In genomic region chr20:675453-676314, GRCh38 we compare ENCODE assay signal across 8 cellular contexts. TPM values are rescaled to one million over a fixed set of nuclear protein-coding genes. Genes with fewer than 3 reads are reported as not detected.
DNase-seq lines count a peak whose midpoint lies in the region; ATAC-seq and TF ChIP-seq lines count a peak whose summit lies in the region.

SCRT2 (minus strand) TSS chr20:675802; CDS start chr20:675601, 201 bp downstream.

- no peaks in the 10 kb centered on the region for H3K36me3 ChIP-seq in ectodermal cell (ENCODE audit: control insufficient read depth, insufficient read depth, low read length)

- H3K27me3 ChIP-seq in ectodermal cell (ENCODE audit: control insufficient read depth, insufficient read depth, low read length, poor library complexity, severe bottlenecking): peaks cover 36% of the 10 kb centered on the region

- intact Hi-C loops in activated CD8-positive, alpha-beta T cell treated with anti-CD3 and anti-CD28 coated beads for 36 hours (cut with micrococcal nuclease): no loop called here

- TF ChIP-seq CTCF in NB4 (IDR thresholded peaks at IDR 0.05; ENCODE audit: low read depth, low read length): no peak
- no peak for TF ChIP-seq CTCF in activated CD8-positive, alpha-beta T cell treated with anti-CD3 and anti-CD28 coated beads for 36 hours (IDR thresholded peaks at IDR 0.05)

- H3K27ac Mint-ChIP-seq in activated CD8-positive, alpha-beta T cell treated with anti-CD3 and anti-CD28 coated beads for 36 hours: no peak within 1 kb of the TSS

- DNase-seq in DMS53 treated with DMSO at 0.1 percent for 48 hours (lab: John Stamatoyannopoulos, UW; ENCODE audit: unreplicated experiment) (peak; percentile 14), NB4 (ENCODE audit: low read depth) (peak; percentile 75), medulla oblongata (ENCODE audit: extremely low spot score) (peak; percentile 65), NK-92 (lab: John Stamatoyannopoulos, UW; ENCODE audit: unreplicated experiment) (no peak)
- DNase-seq in activated CD8-positive, alpha-beta T cell treated with anti-CD3 and anti-CD28 coated beads for 36 hours: peak; percentile 59
- peak; percentile 27 for DNase-seq in stimulated activated CD8-positive, alpha-beta memory T cell treated with anti-CD3 and anti-CD28 coated beads, Interleukin-15, amount 100 ng/mL, for 1 hour (ENCODE audit: low read depth)

- ATAC-seq in activated CD8-positive, alpha-beta T cell treated with anti-CD3 and anti-CD28 coated beads for 36 hours: peak; percentile 80
- ATAC-seq in GM18520 (IDR thresholded peaks at IDR 0.05; ENCODE audit: unreplicated experiment): no peak

- H3K4me1 Mint-ChIP-seq in activated CD8-positive, alpha-beta T cell treated with anti-CD3 and anti-CD28 coated beads for 36 hours (ENCODE audit: low read depth): peaks cover 5% of the 10 kb centered on the region

- no peaks in the 10 kb centered on the region for H3K9me3 ChIP-seq in ectodermal cell (ENCODE audit: control insufficient read depth, low read length)

- peaks cover 20% of the 10 kb centered on the region for H3K4me1 ChIP-seq in ectodermal cell (ENCODE audit: control insufficient read depth, insufficient read depth, low read length)

- H3K36me3 Mint-ChIP-seq in activated CD8-positive, alpha-beta T cell treated with anti-CD3 and anti-CD28 coated beads for 36 hours (ENCODE audit: low read depth): no peaks in the 10 kb centered on the region

- peaks cover 66% of the 10 kb centered on the region for H3K27me3 Mint-ChIP-seq in activated CD8-positive, alpha-beta T cell treated with anti-CD3 and anti-CD28 coated beads for 36 hours

- no peak within 1 kb of the TSS for H3K4me3 Mint-ChIP-seq in activated CD8-positive, alpha-beta T cell treated with anti-CD3 and anti-CD28 coated beads for 36 hours

- CTCF ChIA-PET in activated CD8-positive, alpha-beta T cell treated with anti-CD3 and anti-CD28 coated beads for 36 hours (lab: Charles Lee): interaction anchor here (0.8 kb wide), 1 partner anchor 8 kb away, joined by 4 read pairs; no protein-coding TSS in a partner anchor

- POLR2A ChIA-PET in activated CD8-positive, alpha-beta T cell treated with anti-CD3 and anti-CD28 coated beads for 36 hours (lab: Charles Lee): no interaction called here

- H3K9me3 Mint-ChIP-seq in activated CD8-positive, alpha-beta T cell treated with anti-CD3 and anti-CD28 coated beads for 36 hours: no peaks in the 10 kb centered on the region

- 0 to 1% methylated on average over 68 to 69 of the region's 69 CpGs for WGBS in ectodermal cell, 2 experiments

- no peak within 1 kb of the TSS for H3K27ac ChIP-seq in ectodermal cell (ENCODE audit: insufficient read depth, low read depth, low read length, poor library complexity, severe bottlenecking)

- H3K4me3 ChIP-seq in NB4 (ENCODE audit: low read depth, low read length): no peak within 1 kb of the TSS
- H3K4me3 ChIP-seq in ectodermal cell (ENCODE audit: insufficient read depth, low read depth, low read length): peak within 1 kb of the TSS; percentile 19

- TF ChIP-seq POLR2A in NB4 (IDR thresholded peaks at IDR 0.05; ENCODE audit: extremely low read depth, insufficient read length): no peak

RNA-seq across cellular contexts. Expression of gene SCRT2, which starts in this region (rescaled TPM):
- not detected for total RNA-seq in activated CD8-positive, alpha-beta T cell treated with anti-CD3 and anti-CD28 coated beads for 36 hours
- 0.39 TPM for polyA plus RNA-seq in ectodermal cell (2013, experiment 1 of 4)
- polyA plus RNA-seq in ectodermal cell (2013, experiment 2 of 4): 0.12 TPM
- polyA plus RNA-seq in ectodermal cell (2013, experiment 3 of 4): 0.80 TPM
- polyA plus RNA-seq in ectodermal cell (2013, experiment 4 of 4): 1.0 TPM

Comparison
In these comparisons a context has a peak if more than half of its experiments do, and no peak if none do; other contexts are left out.
1. Peak in DNase-seq and ATAC-seq in activated CD8-positive, alpha-beta T cell treated with anti-CD3 and anti-CD28 coated beads for 36 hours; RNA of the gene not detected or under 1 TPM.